Comparison of ENCODE assay signal across 8 cellular contexts in genomic region chr17:7888184-7888920, GRCh38. TPM values are rescaled to one million over a fixed set of nuclear protein-coding genes. Genes with fewer than 3 reads are reported as not detected.
A peak's percentile ranks its signal among the peaks of the same experiment; 100 is the strongest.
DNase-seq lines count a peak whose midpoint lies in the region; ATAC-seq and TF ChIP-seq lines count a peak whose summit lies in the region.

TSS of gene CHD3 (plus strand) at chr17:7888789. CDS start at chr17:7889001, 212 bp downstream.

- peaks cover 3% of the 10 kb centered on the region; the same call in 2 of the 3 replicates for H3K4me1 Mint-ChIP-seq in GM23338

- POLR2A ChIA-PET in RWPE1 (lab: Yijun Ruan, JAX; ENCODE audit: low non-redundant PET): interaction anchor here (0.7 kb wide), 1 partner anchor 55 kb away, joined by 3 read pairs; no protein-coding TSS in a partner anchor

- H3K79me2 ChIP-seq in GM23338 (replicated peaks; ENCODE audit: insufficient read depth) (no peaks in the 10 kb centered on the region), smooth muscle cell (ENCODE audit: low read depth) (peaks cover 15% of the 10 kb centered on the region)

- H3K9me2 ChIP-seq in GM23338 (ENCODE audit: insufficient read depth): no peaks in the 10 kb centered on the region

- H3K36me3 ChIP-seq in GM23338 (ENCODE audit: insufficient read depth) (0 out of 2 replicates have a peak, but pooled peaks cover 3% of the 10 kb centered on the region), ascending aorta (peaks cover 10 to 20% of the 10 kb centered on the region in 2 donors), iPS DF 6.9 (ENCODE audit: control insufficient read depth, insufficient read depth, low read length) (no peaks in the 10 kb centered on the region), smooth muscle cell (ENCODE audit: low read depth) (no peaks in the 10 kb centered on the region)

- H3F3A ChIP-seq in GM23338 (replicated peaks; ENCODE audit: low read depth) (peaks cover 8% of the 10 kb centered on the region), smooth muscle cell (ENCODE audit: low read depth) (peaks cover 17% of the 10 kb centered on the region)

- peaks cover 9% of the 10 kb centered on the region for H3K27me3 Mint-ChIP-seq in GM23338 (ENCODE audit: insufficient read depth, low read depth, poor library complexity)

- H3K4me3 ChIP-seq in GM23338 (peak within 1 kb of the TSS; percentile 65), ascending aorta (peak within 1 kb of the TSS; percentile 77 to 95), iPS DF 6.9 (ENCODE audit: low read length) (peak within 1 kb of the TSS; percentile 29; the same call in 1 of the 2 replicates), smooth muscle cell (peak within 1 kb of the TSS; percentile 87)

- H3K9me3 ChIP-seq in ascending aorta: no peaks in the 10 kb centered on the region
- H3K9me3 ChIP-seq in iPS DF 6.9 (ENCODE audit: control insufficient read depth, insufficient read depth, low read length): no peaks in the 10 kb centered on the region
- H3K9me3 ChIP-seq in smooth muscle cell (replicated peaks; ENCODE audit: low read depth): no peaks in the 10 kb centered on the region

- no peaks in the 10 kb centered on the region; the same call in 2 of the 3 replicates for H3K9me3 Mint-ChIP-seq in GM23338

- peak within 1 kb of the TSS; percentile 88 for H3K4me2 ChIP-seq in GM23338
- peak within 1 kb of the TSS; percentile 100 for H3K4me2 ChIP-seq in smooth muscle cell

- peak within 1 kb of the TSS; percentile 60 for H3K9ac ChIP-seq in smooth muscle cell (ENCODE audit: low read depth)

- H3K36me3 Mint-ChIP-seq in GM23338 (ENCODE audit: low read depth): no peaks in the 10 kb centered on the region; the same call in 2 of the 3 replicates

- H4K20me1 ChIP-seq in GM23338 (replicated peaks; ENCODE audit: insufficient read depth) (no peaks in the 10 kb centered on the region), smooth muscle cell (ENCODE audit: low read depth) (no peaks in the 10 kb centered on the region)

- peaks cover 38% of the 10 kb centered on the region for H3K4me1 ChIP-seq in GM23338 (ENCODE audit: insufficient read depth)
- peaks cover 19 to 28% of the 10 kb centered on the region in 2 donors for H3K4me1 ChIP-seq in ascending aorta
- H3K4me1 ChIP-seq in iPS DF 6.9 (ENCODE audit: control insufficient read depth, insufficient read depth, low read length): peaks cover 4% of the 10 kb centered on the region
- peaks cover 49% of the 10 kb centered on the region for H3K4me1 ChIP-seq in smooth muscle cell (ENCODE audit: low read depth)

- DNase-seq in GM23338 (ENCODE audit: low spot score) (peak; percentile 23), RWPE1 (ENCODE audit: low spot score) (no peak), ascending aorta (ENCODE audit: low spot score in 2 of 2) (no peak), iPS DF 6.9 (ENCODE audit: low read depth, low spot score) (no peak), smooth muscle cell (lab: John Stamatoyannopoulos, UW; ENCODE audit: unreplicated experiment) (no peak), NCI-H1092 (lab: John Stamatoyannopoulos, UW) (no peak), NCI-H1436 treated with DMSO at 0.1 percent for 48 hours (lab: John Stamatoyannopoulos, UW) (no peak)

- peaks cover 46% of the 10 kb centered on the region for H3K27me3 ChIP-seq in GM23338 (ENCODE audit: insufficient read depth)
- no peaks in the 10 kb centered on the region for H3K27me3 ChIP-seq in ascending aorta
- H3K27me3 ChIP-seq in iPS DF 6.9 (ENCODE audit: control insufficient read depth, insufficient read depth, low read length): no peaks in the 10 kb centered on the region; the same call in 1 of the 2 replicates
- no peaks in the 10 kb centered on the region for H3K27me3 ChIP-seq in smooth muscle cell (ENCODE audit: low read depth)

- H3K27ac ChIP-seq in GM23338 (ENCODE audit: low read depth): no peak within 1 kb of the TSS
- H3K27ac ChIP-seq in RWPE1: peak within 1 kb of the TSS; percentile 98
- H3K27ac ChIP-seq in ascending aorta: peak within 1 kb of the TSS; percentile 90 to 91
- H3K27ac ChIP-seq in iPS DF 6.9 (ENCODE audit: low read length): no peak within 1 kb of the TSS
- H3K27ac ChIP-seq in smooth muscle cell (ENCODE audit: low read depth): peak within 1 kb of the TSS; percentile 88

- peak; percentile 8 for ATAC-seq in GM23338
- ATAC-seq in GM18511 (IDR thresholded peaks at IDR 0.05; ENCODE audit: unreplicated experiment): no peak

- TF ChIP-seq CTCF in GM23338 (conservative IDR thresholded peaks at IDR 0.05; ENCODE audit: low read depth in 2 of 2) (no peak), RWPE1 (conservative IDR thresholded peaks at IDR 0.05; ENCODE audit: low read depth) (no peak), ascending aorta (IDR thresholded peaks at IDR 0.05) (no peak), smooth muscle cell (IDR thresholded peaks at IDR 0.05; ENCODE audit: borderline replicate concordance, insufficient read depth, poor library complexity, severe bottlenecking) (no peak)

- H3K4me3 Mint-ChIP-seq in GM23338: no peak within 1 kb of the TSS; the same call in 2 of the 3 replicates

- intact Hi-C loops in ascending aorta (cut with DNase I): loop anchor here (2.0 kb wide), 2 partner anchors 26 kb away; no protein-coding TSS in a partner anchor

- CTCF ChIA-PET in RWPE1 (lab: Yijun Ruan, JAX): interaction anchor here (0.6 to 1.2 kb wide), 4 partner anchors 22 to 158 kb away, joined by 3 to 4 read pairs (median 4); no protein-coding TSS in a partner anchor

- H2AFZ ChIP-seq in GM23338: peak within 1 kb of the TSS; percentile 99
- peak within 1 kb of the TSS; percentile 42 for H2AFZ ChIP-seq in smooth muscle cell (ENCODE audit: low read depth)

- WGBS in iPS DF 6.9 (ENCODE audit: insufficient coverage, insufficient read length): no CpG with 5 or more reads among the region's 18 CpGs
- 52% methylated on average over 18 of the region's 18 CpGs for WGBS in smooth muscle cell (ENCODE audit: low lambda C conversion rate)

- no peak within 1 kb of the TSS for H3K27ac Mint-ChIP-seq in GM23338

TF ChIP-seq in GM23338, 12 proteins besides CTCF, POLR2A, EP300 and RAD21:
- TF ChIP-seq JUNB (IDR thresholded peaks at IDR 0.05; ENCODE audit: unreplicated experiment) (no peak), REST (IDR thresholded peaks at IDR 0.05; ENCODE audit: unreplicated experiment) (no peak)

RNA-seq across cellular contexts. Expression of gene CHD3, which starts in this region (rescaled TPM):
- total RNA-seq in GM23338 (2014; rRNA removed; shearing (Covaris generic)): 9.7 and 12.3 TPM in 2 replicates
- polyA plus RNA-seq in GM23338 (2016; fragmentation: Nextera tagmentation; extraction: Ambion mirVana) (2.9 and 3.0 TPM in 2 replicates), smooth muscle cell (16.3 and 23.5 TPM in 2 replicates)
- total RNA-seq in ascending aorta (102 TPM), smooth muscle cell (28.5 and 34.9 TPM in 2 replicates)

Comparison
In these comparisons a context has a peak if more than half of its experiments do, and no peak if none do; other contexts are left out.
1. H3K27ac ChIP-seq: peak in RWPE1 (single experiment), ascending aorta (2 of 2) and smooth muscle cell (single experiment); none in GM23338 (single experiment) and iPS DF 6.9 (single experiment).
2. H3K4me3 ChIP-seq: peak in every context shown above with its lines; median percentile 87 in smooth muscle cell; 86 in ascending aorta; 65 in GM23338; 29 in iPS DF 6.9.